ENCODE assay signal across 8 cellular contexts in the genomic region with DNA sequence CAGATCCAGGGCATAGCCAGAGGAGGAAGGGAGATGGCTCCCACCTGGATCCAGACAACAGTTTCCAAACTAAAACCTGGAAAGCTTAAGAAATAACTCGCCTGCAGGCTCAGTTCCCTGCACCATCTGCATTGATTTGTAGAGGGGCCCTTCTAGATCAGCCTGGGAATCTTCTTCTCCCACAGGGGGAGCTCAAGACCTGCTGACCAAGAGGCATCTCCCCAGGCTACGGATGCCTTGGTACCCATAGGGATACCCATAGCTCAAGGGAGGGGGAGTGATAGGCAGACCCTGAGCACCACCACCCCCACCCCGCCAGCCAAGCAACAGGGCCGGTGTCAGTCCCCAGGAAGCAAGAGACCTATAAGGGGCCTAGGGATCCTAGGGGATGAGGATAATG. TPM values are rescaled to one million over a fixed set of nuclear protein-coding genes. Genes with fewer than 3 reads are reported as not detected.
DNase-seq lines count a peak whose midpoint lies in the region; ATAC-seq and TF ChIP-seq lines count a peak whose summit lies in the region.

No MANE protein-coding gene starts in this region.

- H3K4me3 Mint-ChIP-seq in activated CD8-positive, alpha-beta T cell treated with anti-CD3 and anti-CD28 coated beads for 36 hours, result no peak overlapping the region

- TF ChIP-seq CTCF in GM06990 (IDR thresholded peaks at IDR 0.05; ENCODE audit: insufficient read depth, low read length, poor library complexity, severe bottlenecking), result peak; percentile 68
- TF ChIP-seq CTCF in activated CD8-positive, alpha-beta T cell treated with anti-CD3 and anti-CD28 coated beads for 36 hours (IDR thresholded peaks at IDR 0.05), result no peak

- peak; percentile 70 for TF ChIP-seq RAD21 in Ishikawa (IDR thresholded peaks at IDR 0.05; ENCODE audit: low read depth)

- H3K9me3 Mint-ChIP-seq in activated CD8-positive, alpha-beta T cell treated with anti-CD3 and anti-CD28 coated beads for 36 hours, result no peaks in the 10 kb centered on the region

- H3K27me3 ChIP-seq in GM06990 (replicated peaks; ENCODE audit: control insufficient read depth, insufficient read depth, low read length), result no peaks in the 10 kb centered on the region

- H3K27ac Mint-ChIP-seq in activated CD8-positive, alpha-beta T cell treated with anti-CD3 and anti-CD28 coated beads for 36 hours, result no peak overlapping the region

- H3K36me3 ChIP-seq in GM06990 (ENCODE audit: control insufficient read depth, insufficient read depth, low read length), result no peaks in the 10 kb centered on the region

- POLR2A ChIA-PET in activated CD8-positive, alpha-beta T cell treated with anti-CD3 and anti-CD28 coated beads for 36 hours (lab: Charles Lee), result interaction anchor here (1.4 kb wide), 1 partner anchor 9 kb away, joined by 3 read pairs; no protein-coding TSS in a partner anchor

- H3K27me3 Mint-ChIP-seq in activated CD8-positive, alpha-beta T cell treated with anti-CD3 and anti-CD28 coated beads for 36 hours, result no peaks in the 10 kb centered on the region

- intact Hi-C loops in activated CD8-positive, alpha-beta T cell treated with anti-CD3 and anti-CD28 coated beads for 36 hours (cut with micrococcal nuclease), result loop anchor here (10.0 kb wide), 1 partner anchor 162 kb away; no protein-coding TSS in a partner anchor

- H3K4me3 ChIP-seq in GM06990 (replicated peaks; ENCODE audit: low read depth, low read length), result no peak overlapping the region

- peak; percentile 42 for ATAC-seq in activated CD8-positive, alpha-beta T cell treated with anti-CD3 and anti-CD28 coated beads for 36 hours
- no peak for ATAC-seq in GM21515 (IDR thresholded peaks at IDR 0.05; ENCODE audit: unreplicated experiment)
- no peak for ATAC-seq in activated CD4-positive, CD25-positive, alpha-beta regulatory T cell treated with anti-CD3 and anti-CD28 coated beads, Interleukin-2, amount 50 U/mL, for 24 hours

- no peaks in the 10 kb centered on the region for H3K36me3 Mint-ChIP-seq in activated CD8-positive, alpha-beta T cell treated with anti-CD3 and anti-CD28 coated beads for 36 hours (ENCODE audit: low read depth)

- DNase-seq in A172 (ENCODE audit: low spot score) (peak; percentile 22), GM06990 (ENCODE audit: extremely low read depth, insufficient read length) (no peak), myocyte (ENCODE audit: low read depth) (peak; percentile 33), NCI-H1105 treated with DMSO at 0.1 percent for 48 hours (lab: John Stamatoyannopoulos, UW) (no peak)
- peak; percentile 34 for DNase-seq in activated CD8-positive, alpha-beta T cell treated with anti-CD3 and anti-CD28 coated beads for 36 hours

- CTCF ChIA-PET in activated CD8-positive, alpha-beta T cell treated with anti-CD3 and anti-CD28 coated beads for 36 hours (lab: Charles Lee), result interaction anchor here (1.0 to 4.7 kb wide), 4 partner anchors 72 to 166 kb away, joined by 3 to 22 read pairs (median 11); no protein-coding TSS in a partner anchor

- TF ChIP-seq EP300 in Ishikawa (IDR thresholded peaks at IDR 0.05; ENCODE audit: borderline replicate concordance), result no peak

- H3K4me1 Mint-ChIP-seq in activated CD8-positive, alpha-beta T cell treated with anti-CD3 and anti-CD28 coated beads for 36 hours (ENCODE audit: low read depth), result no peaks in the 10 kb centered on the region

TF ChIP-seq in Ishikawa, 13 proteins besides CTCF, POLR2A, EP300 and RAD21:
- no peak for TF ChIP-seq TAF1 (IDR thresholded peaks at IDR 0.05; ENCODE audit: low read depth)

RNA-seq across cellular contexts. Expression of gene DCLK3, which starts 28.0 kb away (rescaled TPM):
- not detected in 2 replicates for total RNA-seq in A172 (2014; rRNA removed; shearing (Covaris generic))
- total RNA-seq in activated CD8-positive, alpha-beta T cell treated with anti-CD3 and anti-CD28 coated beads for 36 hours, result under 1 TPM in 1 of 2 experiments, not detected in 1; 0.05 TPM
- not detected in 2 replicates for total RNA-seq in myocyte
- polyA plus RNA-seq in myocyte (2012), result not detected

Comparison
In these comparisons a context has a peak if more than half of its experiments do, and no peak if none do; other contexts are left out.
1. DNase-seq: peak in A172 (single experiment), activated CD8-positive, alpha-beta T cell treated with anti-CD3 and anti-CD28 coated beads for 36 hours (single experiment) and myocyte (single experiment); none in GM06990 (single experiment) and NCI-H1105 treated with DMSO at 0.1 percent for 48 hours (single experiment).